In the genomic region with DNA sequence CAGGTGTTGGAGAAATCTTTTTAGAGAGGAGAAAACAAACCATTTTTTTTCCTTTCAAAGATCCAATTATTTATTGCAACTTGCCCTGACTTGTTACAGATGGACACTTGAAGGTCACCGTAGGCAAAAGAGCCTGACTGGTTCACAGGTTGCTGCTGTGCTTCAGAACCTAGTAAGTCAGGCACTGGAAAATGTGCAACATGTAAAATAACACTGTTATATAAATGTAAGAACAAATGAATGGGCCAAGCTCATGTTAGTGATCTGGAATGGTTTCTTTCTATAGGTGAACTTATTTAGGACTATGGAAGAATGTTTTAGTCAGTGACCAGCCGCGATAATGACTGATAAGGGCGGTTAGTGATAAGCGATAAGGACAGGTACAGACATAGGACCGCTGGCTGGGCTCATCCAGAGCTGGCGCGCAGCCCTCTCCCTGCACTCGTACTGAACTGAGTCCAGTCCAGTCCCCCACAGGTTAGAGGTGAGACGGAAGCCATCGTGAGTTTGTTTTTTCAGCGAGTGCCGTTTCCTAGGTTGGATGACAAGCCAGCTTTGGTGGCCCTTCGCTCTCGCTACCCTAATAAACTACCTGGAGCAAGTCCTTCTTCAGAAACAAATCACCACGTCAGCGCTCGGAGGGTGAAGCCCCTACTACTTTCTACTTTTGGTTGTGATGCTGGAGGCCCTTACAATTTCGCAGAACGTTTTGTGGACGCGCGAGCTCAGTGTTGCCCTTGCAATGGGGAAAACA, we compare ENCODE assay signal across 8 cellular contexts.
DNase-seq lines count a peak whose midpoint lies in the region; TF ChIP-seq lines count a peak whose summit lies in the region.

No MANE protein-coding gene starts in this region.

- no peaks in the 10 kb centered on the region for H3K9me3 ChIP-seq in skeletal muscle satellite cell (replicated peaks; ENCODE audit: low read length)

- peak overlapping the region; percentile 98 for H3K4me2 ChIP-seq in skeletal muscle satellite cell (ENCODE audit: low read length)

- peak overlapping the region; percentile 79 for H3K4me3 ChIP-seq in NB4 (ENCODE audit: low read depth, low read length)
- H3K4me3 ChIP-seq in skeletal muscle satellite cell (ENCODE audit: low read length) = peak overlapping the region; percentile 82

- no peaks in the 10 kb centered on the region for H3K36me3 Mint-ChIP-seq in activated T-helper 2 cell treated with anti-CD3 and anti-CD28 coated beads, Interferon-gamma antibody, Interleukin-2, Interleukin-4, amounts not matched to agents 10 μg/mL and 5 μg/mL and 100 μg/mL, durations not matched to agents 14 hours and 24 hours and 36 hours (ENCODE audit: low read depth)
- no peaks in the 10 kb centered on the region for H3K36me3 Mint-ChIP-seq in glutamatergic neuron (ENCODE audit: unreplicated experiment)

- H3K36me3 ChIP-seq in skeletal muscle satellite cell (ENCODE audit: insufficient read depth, low read length) = no peaks in the 10 kb centered on the region

- no peak for TF ChIP-seq POLR2A in NB4 (IDR thresholded peaks at IDR 0.05; ENCODE audit: extremely low read depth, insufficient read length)

- H3K9ac ChIP-seq in skeletal muscle satellite cell (ENCODE audit: low read depth, low read length) = peak overlapping the region; percentile 80

- peaks cover 20% of the 10 kb centered on the region for H3K4me1 ChIP-seq in skeletal muscle satellite cell (ENCODE audit: control insufficient read depth, insufficient read depth, low read length)

- peaks cover 19% of the 10 kb centered on the region for H3K27me3 Mint-ChIP-seq in activated T-helper 2 cell treated with anti-CD3 and anti-CD28 coated beads, Interferon-gamma antibody, Interleukin-2, Interleukin-4, amounts not matched to agents 10 μg/mL and 5 μg/mL and 100 μg/mL, durations not matched to agents 14 hours and 24 hours and 36 hours (ENCODE audit: low read depth)
- H3K27me3 Mint-ChIP-seq in glutamatergic neuron (ENCODE audit: unreplicated experiment) = peaks cover 10% of the 10 kb centered on the region

- intact Hi-C loops in activated T-helper 2 cell treated with anti-CD3 and anti-CD28 coated beads, Interferon-gamma antibody, Interleukin-2, Interleukin-4, amounts not matched to agents 10 μg/mL and 5 μg/mL and 100 μg/mL, durations not matched to agents 14 hours and 24 hours and 36 hours (cut with micrococcal nuclease) = loop anchor here (1.0 to 5.0 kb wide), 8 partner anchors 8 to 521 kb away; no protein-coding TSS in a partner anchor

- H3K27me3 ChIP-seq in skeletal muscle satellite cell (ENCODE audit: control insufficient read depth, insufficient read depth, low read length) = no peaks in the 10 kb centered on the region

- H3K27ac Mint-ChIP-seq in activated T-helper 2 cell treated with anti-CD3 and anti-CD28 coated beads, Interferon-gamma antibody, Interleukin-2, Interleukin-4, amounts not matched to agents 10 μg/mL and 5 μg/mL and 100 μg/mL, durations not matched to agents 14 hours and 24 hours and 36 hours = peak overlapping the region; percentile 81
- no peak overlapping the region for H3K27ac Mint-ChIP-seq in glutamatergic neuron (ENCODE audit: unreplicated experiment)

- peak; percentile 46 for DNase-seq in DMS79 treated with DMSO at 0.1 percent for 48 hours (lab: John Stamatoyannopoulos, UW)
- no peak for DNase-seq in DMS79 (lab: John Stamatoyannopoulos, UW)
- peak; percentile 9 for DNase-seq in HCEC 1CT
- DNase-seq in NB4 (ENCODE audit: low read depth) = no peak
- DNase-seq in activated T-helper 2 cell treated with anti-CD3 and anti-CD28 coated beads, Interferon-gamma antibody, Interleukin-2, Interleukin-4, amounts not matched to agents 10 μg/mL and 5 μg/mL and 100 μg/mL, durations not matched to agents 14 hours and 24 hours and 36 hours (ENCODE audit: low spot score) = no peak
- no peak for DNase-seq in glutamatergic neuron
- no peak for DNase-seq in CD1c-positive myeloid dendritic cell (ENCODE audit: extremely low spot score)

- H3K4me3 Mint-ChIP-seq in activated T-helper 2 cell treated with anti-CD3 and anti-CD28 coated beads, Interferon-gamma antibody, Interleukin-2, Interleukin-4, amounts not matched to agents 10 μg/mL and 5 μg/mL and 100 μg/mL, durations not matched to agents 14 hours and 24 hours and 36 hours (ENCODE audit: low read depth) = peak overlapping the region; percentile 94
- peak overlapping the region; percentile 93 for H3K4me3 Mint-ChIP-seq in glutamatergic neuron (ENCODE audit: unreplicated experiment)

- no peaks in the 10 kb centered on the region for H3K9me3 Mint-ChIP-seq in activated T-helper 2 cell treated with anti-CD3 and anti-CD28 coated beads, Interferon-gamma antibody, Interleukin-2, Interleukin-4, amounts not matched to agents 10 μg/mL and 5 μg/mL and 100 μg/mL, durations not matched to agents 14 hours and 24 hours and 36 hours
- H3K9me3 Mint-ChIP-seq in glutamatergic neuron (ENCODE audit: unreplicated experiment) = peaks cover 3% of the 10 kb centered on the region

- no peak for TF ChIP-seq CTCF in NB4 (IDR thresholded peaks at IDR 0.05; ENCODE audit: low read depth, low read length)
- TF ChIP-seq CTCF in glutamatergic neuron (IDR thresholded peaks at IDR 0.05; ENCODE audit: partially characterized antibody, unreplicated experiment) = no peak

- H3K4me1 Mint-ChIP-seq in activated T-helper 2 cell treated with anti-CD3 and anti-CD28 coated beads, Interferon-gamma antibody, Interleukin-2, Interleukin-4, amounts not matched to agents 10 μg/mL and 5 μg/mL and 100 μg/mL, durations not matched to agents 14 hours and 24 hours and 36 hours (ENCODE audit: low read depth) = peaks cover 61% of the 10 kb centered on the region
- H3K4me1 Mint-ChIP-seq in glutamatergic neuron (ENCODE audit: low read depth, unreplicated experiment) = peaks cover 15% of the 10 kb centered on the region

Comparison
In these comparisons a context has a peak if more than half of its experiments do, and no peak if none do; other contexts are left out.
1. DNase-seq: peak in DMS79 treated with DMSO at 0.1 percent for 48 hours (single experiment) and HCEC 1CT (single experiment); none in DMS79 (single experiment), NB4 (single experiment), activated T-helper 2 cell treated with anti-CD3 and anti-CD28 coated beads, Interferon-gamma antibody, Interleukin-2, Interleukin-4, amounts not matched to agents 10 μg/mL and 5 μg/mL and 100 μg/mL, durations not matched to agents 14 hours and 24 hours and 36 hours (single experiment), glutamatergic neuron (single experiment) and CD1c-positive myeloid dendritic cell (single experiment).